15 cellular contexts compared by ENCODE assay signal in genomic region chr5:75089662-75090061, GRCh38. TPM values are rescaled to one million over a fixed set of nuclear protein-coding genes. Genes with fewer than 3 reads are reported as not detected.
DNase-seq lines count a peak whose midpoint lies in the region; ATAC-seq and TF ChIP-seq lines count a peak whose summit lies in the region.
"Had no signal": no experiment of that assay in that cellular context is flagged by ENCODE, and none has a peak within 500 bp of the region (broad histone marks: within the 10 kb centered on the region; RNA-seq: fewer than 3 reads in every experiment).

No MANE protein-coding gene starts in this region.

- CTCF ChIA-PET in activated CD8-positive, alpha-beta T cell treated with anti-CD3 and anti-CD28 coated beads for 36 hours (lab: Charles Lee) = interaction anchor here (0.8 to 1.1 kb wide), 3 partner anchors 17 to 41 kb away, joined by 3 read pairs; no protein-coding TSS in a partner anchor
- CTCF ChIA-PET in activated CD8-positive, alpha-beta T cell treated with anti-CD3 and anti-CD28 coated beads, Interleukin-2, amount 10 ng/mL, durations not matched to agents 7 days and 5 days (lab: Charles Lee) = interaction anchor here (1.8 kb wide), 2 partner anchors 40 to 147 kb away, joined by 5 to 10 read pairs; partner anchors contain the start of gene ANKRD31
- CTCF ChIA-PET in PC-9 (lab: Charles Lee) = no interaction called here

- no peak overlapping the region for H3K27ac ChIP-seq in CD4-positive, CD25-positive, alpha-beta regulatory T cell (ENCODE audit: insufficient read depth, low read length, poor library complexity, severe bottlenecking)
- H3K27ac ChIP-seq in PC-9 (peak overlapping the region; percentile 6; the same call in 1 of the 2 replicates), smooth muscle cell (ENCODE audit: low read depth) (peak overlapping the region; percentile 45)

- 88% methylated on average over 1 of the region's 1 CpG for WGBS in smooth muscle cell (ENCODE audit: low lambda C conversion rate)

- H4K20me1 ChIP-seq in PC-9 (ENCODE audit: insufficient read depth) (no peaks in the 10 kb centered on the region), smooth muscle cell (ENCODE audit: low read depth) (no peaks in the 10 kb centered on the region)

- H3K4me2 ChIP-seq in PC-9 (peak overlapping the region; percentile 14), smooth muscle cell (no peak overlapping the region)

- H3K36me3 ChIP-seq in CD4-positive, CD25-positive, alpha-beta regulatory T cell (ENCODE audit: control insufficient read depth, insufficient read depth, low read length) = no peaks in the 10 kb centered on the region
- H3K36me3 ChIP-seq in PC-9 (ENCODE audit: low read depth) (no peaks in the 10 kb centered on the region), smooth muscle cell (ENCODE audit: low read depth) (no peaks in the 10 kb centered on the region)

- POLR2A ChIA-PET in activated CD8-positive, alpha-beta T cell treated with anti-CD3 and anti-CD28 coated beads for 36 hours (lab: Charles Lee) = interaction anchor here (0.8 kb wide), 1 partner anchor 37 kb away, joined by 3 read pairs; the partner anchor contains the start of gene GCNT4
- POLR2A ChIA-PET in activated CD8-positive, alpha-beta T cell treated with anti-CD3 and anti-CD28 coated beads, Interleukin-2, amount 10 ng/mL, durations not matched to agents 7 days and 5 days (lab: Charles Lee) = interaction anchor here (0.9 kb wide), 1 partner anchor 36 kb away, joined by 3 read pairs; no protein-coding TSS in a partner anchor
- POLR2A ChIA-PET in PC-9 (lab: Charles Lee; ENCODE audit: unreplicated experiment) = interaction anchor here (0.5 kb wide), 2 partner anchors 19 to 247 kb away, joined by 6 to 18 read pairs; partner anchors contain the start of gene HMGCR

- H3K4me3 Mint-ChIP-seq in activated CD8-positive, alpha-beta T cell treated with anti-CD3 and anti-CD28 coated beads for 36 hours = no peak overlapping the region
- no peak overlapping the region for H3K4me3 Mint-ChIP-seq in activated CD8-positive, alpha-beta T cell treated with anti-CD3 and anti-CD28 coated beads, Interleukin-2, amount 10 ng/mL, durations not matched to agents 7 days and 5 days
- H3K4me3 Mint-ChIP-seq in CD4-positive, CD25-positive, alpha-beta regulatory T cell = peak overlapping the region in 1 of 4 donors; percentile 11
- H3K4me3 Mint-ChIP-seq: CD4-positive, alpha-beta memory T cell; H9 had no signal

- no peak for DNase-seq in activated CD8-positive, alpha-beta T cell treated with anti-CD3 and anti-CD28 coated beads for 36 hours
- DNase-seq in activated CD8-positive, alpha-beta T cell treated with anti-CD3 and anti-CD28 coated beads, Interleukin-2, amount 10 ng/mL, durations not matched to agents 7 days and 5 days = no peak
- DNase-seq in CD4-positive, CD25-positive, alpha-beta regulatory T cell = no peak
- no peak for DNase-seq in PC-9
- no peak for DNase-seq in smooth muscle cell (lab: John Stamatoyannopoulos, UW; ENCODE audit: unreplicated experiment)
- no peak for DNase-seq in HPDE6-E6E7 (ENCODE audit: extremely low spot score)
- DNase-seq in activated naive CD4-positive, alpha-beta T cell (lab: John Stamatoyannopoulos, UW) = no peak
- DNase-seq in left lobe of liver (ENCODE audit: low spot score) = no peak
- DNase-seq: ACHN; C1 segment of cervical spinal cord; CD4-positive, alpha-beta memory T cell; DMS79; GOT3; H9 had no signal

- no peaks in the 10 kb centered on the region for H3K27me3 Mint-ChIP-seq in activated CD8-positive, alpha-beta T cell treated with anti-CD3 and anti-CD28 coated beads for 36 hours
- H3K27me3 Mint-ChIP-seq in activated CD8-positive, alpha-beta T cell treated with anti-CD3 and anti-CD28 coated beads, Interleukin-2, amount 10 ng/mL, durations not matched to agents 7 days and 5 days (ENCODE audit: low read depth) = no peaks in the 10 kb centered on the region
- peaks cover 4% of the 10 kb centered on the region for H3K27me3 Mint-ChIP-seq in CD4-positive, CD25-positive, alpha-beta regulatory T cell
- H3K27me3 Mint-ChIP-seq: CD4-positive, alpha-beta memory T cell had no signal

- H2AFZ ChIP-seq in PC-9 = no peak overlapping the region
- no peak overlapping the region for H2AFZ ChIP-seq in smooth muscle cell (ENCODE audit: low read depth)

- no peak overlapping the region for H3K9ac ChIP-seq in smooth muscle cell (ENCODE audit: low read depth)

- peak; percentile 32 for ATAC-seq in activated CD8-positive, alpha-beta T cell treated with anti-CD3 and anti-CD28 coated beads for 36 hours
- no peak for ATAC-seq in activated CD8-positive, alpha-beta T cell treated with anti-CD3 and anti-CD28 coated beads, Interleukin-2, amount 10 ng/mL, durations not matched to agents 7 days and 5 days
- ATAC-seq in CD4-positive, CD25-positive, alpha-beta regulatory T cell (ENCODE audit: low read depth in 2 of 2) = peak in 1 of 2 donors; percentile 40
- no peak for ATAC-seq in left lobe of liver
- ATAC-seq: HepG2 had no signal

- TF ChIP-seq CTCF in activated CD8-positive, alpha-beta T cell treated with anti-CD3 and anti-CD28 coated beads for 36 hours (IDR thresholded peaks at IDR 0.05) = no peak
- TF ChIP-seq CTCF in PC-9 (conservative IDR thresholded peaks at IDR 0.05) = no peak
- no peak for TF ChIP-seq CTCF in smooth muscle cell (IDR thresholded peaks at IDR 0.05; ENCODE audit: borderline replicate concordance, insufficient read depth, poor library complexity, severe bottlenecking)

- peaks cover 11% of the 10 kb centered on the region for H3K4me1 ChIP-seq in CD4-positive, CD25-positive, alpha-beta regulatory T cell (ENCODE audit: control insufficient read depth, insufficient read depth, low read length, poor library complexity, severe bottlenecking)
- H3K4me1 ChIP-seq in PC-9 (replicated peaks; ENCODE audit: insufficient read depth) (peaks cover 24% of the 10 kb centered on the region), smooth muscle cell (ENCODE audit: low read depth) (no peaks in the 10 kb centered on the region)

- H3K79me2 ChIP-seq in PC-9 (ENCODE audit: low read depth) = no peaks in the 10 kb centered on the region
- H3K79me2 ChIP-seq in smooth muscle cell (ENCODE audit: low read depth) = no peaks in the 10 kb centered on the region

- no peaks in the 10 kb centered on the region for H3K9me3 ChIP-seq in CD4-positive, CD25-positive, alpha-beta regulatory T cell (ENCODE audit: control insufficient read depth in 2 of 2, low read length in 2 of 2)
- H3K9me3 ChIP-seq in PC-9 (ENCODE audit: insufficient read depth, low read depth) = no peaks in the 10 kb centered on the region; the same call in 1 of the 2 replicates
- no peaks in the 10 kb centered on the region for H3K9me3 ChIP-seq in smooth muscle cell (replicated peaks; ENCODE audit: low read depth)

- intact Hi-C loops in activated CD8-positive, alpha-beta T cell treated with anti-CD3 and anti-CD28 coated beads for 36 hours (cut with micrococcal nuclease) = no loop called here
- intact Hi-C loops in PC-9 (cut with micrococcal nuclease; ENCODE audit: unreplicated experiment) = no loop called here

- H3K27ac Mint-ChIP-seq in activated CD8-positive, alpha-beta T cell treated with anti-CD3 and anti-CD28 coated beads for 36 hours = no peak overlapping the region
- no peak overlapping the region for H3K27ac Mint-ChIP-seq in activated CD8-positive, alpha-beta T cell treated with anti-CD3 and anti-CD28 coated beads, Interleukin-2, amount 10 ng/mL, durations not matched to agents 7 days and 5 days
- peak overlapping the region in 2 of 3 donors; percentile 17 to 32 for H3K27ac Mint-ChIP-seq in CD4-positive, CD25-positive, alpha-beta regulatory T cell

- no peaks in the 10 kb centered on the region for H3K9me2 ChIP-seq in PC-9 (ENCODE audit: insufficient read depth)

- no peaks in the 10 kb centered on the region for H3K27me3 ChIP-seq in CD4-positive, CD25-positive, alpha-beta regulatory T cell (ENCODE audit: control insufficient read depth, insufficient read depth, low read length)
- H3K27me3 ChIP-seq in PC-9 (ENCODE audit: insufficient read depth, low read depth) (no peaks in the 10 kb centered on the region), smooth muscle cell (ENCODE audit: low read depth) (no peaks in the 10 kb centered on the region)

- H3K4me1 Mint-ChIP-seq in activated CD8-positive, alpha-beta T cell treated with anti-CD3 and anti-CD28 coated beads for 36 hours (ENCODE audit: low read depth) = peaks cover 21% of the 10 kb centered on the region
- H3K4me1 Mint-ChIP-seq in activated CD8-positive, alpha-beta T cell treated with anti-CD3 and anti-CD28 coated beads, Interleukin-2, amount 10 ng/mL, durations not matched to agents 7 days and 5 days (ENCODE audit: low read depth) = peaks cover 3% of the 10 kb centered on the region
- peaks cover 14 to 55% (median 27%) of the 10 kb centered on the region in 4 donors for H3K4me1 Mint-ChIP-seq in CD4-positive, CD25-positive, alpha-beta regulatory T cell

- no peaks in the 10 kb centered on the region for H3K9me3 Mint-ChIP-seq in activated CD8-positive, alpha-beta T cell treated with anti-CD3 and anti-CD28 coated beads for 36 hours
- H3K9me3 Mint-ChIP-seq in activated CD8-positive, alpha-beta T cell treated with anti-CD3 and anti-CD28 coated beads, Interleukin-2, amount 10 ng/mL, durations not matched to agents 7 days and 5 days (ENCODE audit: insufficient read depth) = no peaks in the 10 kb centered on the region
- no peaks in the 10 kb centered on the region for H3K9me3 Mint-ChIP-seq in CD4-positive, CD25-positive, alpha-beta regulatory T cell
- H3K9me3 Mint-ChIP-seq: CD4-positive, alpha-beta memory T cell; H9 had no signal

- peaks cover 12% of the 10 kb centered on the region for H3F3A ChIP-seq in PC-9 (ENCODE audit: insufficient read depth, low read depth)
- no peaks in the 10 kb centered on the region for H3F3A ChIP-seq in smooth muscle cell (ENCODE audit: low read depth)

- H3K36me3 Mint-ChIP-seq in activated CD8-positive, alpha-beta T cell treated with anti-CD3 and anti-CD28 coated beads for 36 hours (ENCODE audit: low read depth) = no peaks in the 10 kb centered on the region
- H3K36me3 Mint-ChIP-seq in activated CD8-positive, alpha-beta T cell treated with anti-CD3 and anti-CD28 coated beads, Interleukin-2, amount 10 ng/mL, durations not matched to agents 7 days and 5 days (ENCODE audit: low read depth) = no peaks in the 10 kb centered on the region
- H3K36me3 Mint-ChIP-seq in CD4-positive, CD25-positive, alpha-beta regulatory T cell = no peaks in the 10 kb centered on the region
- H3K36me3 Mint-ChIP-seq: CD4-positive, alpha-beta memory T cell had no signal

- BruUV-seq in PC-9 (replicated peaks; lab: Mats Ljungman, UMichigan) = no TSS peak

- H3K4me3 ChIP-seq in CD4-positive, CD25-positive, alpha-beta regulatory T cell (ENCODE audit: low read depth, low read length) = no peak overlapping the region
- no peak overlapping the region for H3K4me3 ChIP-seq in PC-9
- no peak overlapping the region for H3K4me3 ChIP-seq in smooth muscle cell

RNA-seq across cellular contexts. Expression of gene GCNT4, which starts 37.3 kb away (rescaled TPM):
- total RNA-seq in activated CD8-positive, alpha-beta T cell treated with anti-CD3 and anti-CD28 coated beads for 36 hours = 1 to 10 TPM; 2.1 to 2.4 TPM
- total RNA-seq in activated CD8-positive, alpha-beta T cell treated with anti-CD3 and anti-CD28 coated beads, Interleukin-2, amount 10 ng/mL, durations not matched to agents 7 days and 5 days = 1 to 10 TPM; 1.9 to 2.1 TPM
- total RNA-seq in CD4-positive, CD25-positive, alpha-beta regulatory T cell = 16.6 TPM
- 10 to 100 TPM in 2 of 4 donors, 1 to 10 TPM in 2; 7.6 to 15.0 (median 10.3) TPM for polyA plus RNA-seq in CD4-positive, CD25-positive, alpha-beta regulatory T cell
- total RNA-seq in PC-9 (2021) (1.1 and 1.4 TPM in 2 replicates), smooth muscle cell (13.9 and 15.6 TPM in 2 replicates), left lobe of liver (0.25 TPM)
- 0.54 and 2.1 TPM in 2 replicates for polyA plus RNA-seq in smooth muscle cell

Comparison
In these comparisons a context has a peak if more than half of its experiments do, and no peak if none do; other contexts are left out.
1. H3K27ac Mint-ChIP-seq: peak in CD4-positive, CD25-positive, alpha-beta regulatory T cell (2 of 3); none in activated CD8-positive, alpha-beta T cell treated with anti-CD3 and anti-CD28 coated beads for 36 hours (single experiment) and activated CD8-positive, alpha-beta T cell treated with anti-CD3 and anti-CD28 coated beads, Interleukin-2, amount 10 ng/mL, durations not matched to agents 7 days and 5 days (single experiment).